ENCODE assay signal across 8 cellular contexts in genomic region chr17:6556121-6557039, GRCh38. TPM values are rescaled to one million over a fixed set of nuclear protein-coding genes. Genes with fewer than 3 reads are reported as not detected.
DNase-seq lines count a peak whose midpoint lies in the region; ATAC-seq and TF ChIP-seq lines count a peak whose summit lies in the region.

Gene PITPNM3 (minus strand): TSS chr17:6556555. CDS start chr17:6556406, 149 bp downstream.

- H2BK5ac ChIP-seq in H9 (ENCODE audit: insufficient read length, low read length): no peak within 1 kb of the TSS

- no peak within 1 kb of the TSS for H3K27ac Mint-ChIP-seq in H9
- no peak within 1 kb of the TSS for H3K27ac Mint-ChIP-seq in activated CD4-positive, alpha-beta memory T cell treated with anti-CD3 and anti-CD28 coated beads, Interleukin-2, amount 10 ng/mL, durations not matched to agents 7 days and 5 days

- no peak within 1 kb of the TSS for H2AFZ ChIP-seq in H9 (ENCODE audit: low read length)

- H4K91ac ChIP-seq in H9 (ENCODE audit: insufficient read length, low read depth, low read length): no peak within 1 kb of the TSS

- WGBS in H9 (ENCODE audit: extremely low coverage, insufficient read length, low lambda C conversion rate): no CpG with 5 or more reads among the region's 122 CpGs

- H3K27me3 Mint-ChIP-seq in H9 (ENCODE audit: low read depth): peaks cover 69% of the 10 kb centered on the region
- H3K27me3 Mint-ChIP-seq in activated CD4-positive, alpha-beta memory T cell treated with anti-CD3 and anti-CD28 coated beads, Interleukin-2, amount 10 ng/mL, durations not matched to agents 7 days and 5 days: peaks cover 47% of the 10 kb centered on the region

- DNase-seq in H9 (no peak), left cardiac atrium (no peak), retinal pigment epithelial cell (ENCODE audit: low read depth) (no peak), hepatic stellate cell (ENCODE audit: low spot score) (no peak), erythroblast (lab: John Stamatoyannopoulos, UW) (no peak), 8988T (no peak)
- DNase-seq in activated CD4-positive, alpha-beta memory T cell treated with anti-CD3 and anti-CD28 coated beads, Interleukin-2, amount 10 ng/mL, durations not matched to agents 7 days and 5 days: no peak

- H2BK12ac ChIP-seq in H9 (ENCODE audit: insufficient read length, low read depth, low read length): no peak within 1 kb of the TSS

- peaks cover 21% of the 10 kb centered on the region for H3K27me3 ChIP-seq in H9 (ENCODE audit: insufficient read depth, low read length)

- no peaks in the 10 kb centered on the region for H3K79me2 ChIP-seq in H9 (ENCODE audit: insufficient read depth, low read length)

- no peak within 1 kb of the TSS for H3K23ac ChIP-seq in H9 (ENCODE audit: insufficient read length, low read depth, low read length)

- ATAC-seq in left cardiac atrium (peak; percentile 27 to 34), HG03460 (IDR thresholded peaks at IDR 0.05; ENCODE audit: unreplicated experiment) (no peak)

- H2AK5ac ChIP-seq in H9 (ENCODE audit: insufficient read length, low read length): no peak within 1 kb of the TSS

- no peak within 1 kb of the TSS for H3K27ac ChIP-seq in H9 (ENCODE audit: insufficient read length, low read depth, low read length)

- peak within 1 kb of the TSS; percentile 57 for H3K4me2 ChIP-seq in H9 (ENCODE audit: insufficient read depth, insufficient read length, low read length)

- no peaks in the 10 kb centered on the region for H3K79me1 ChIP-seq in H9 (ENCODE audit: insufficient read depth, low read depth, low read length, poor library complexity, severe bottlenecking)

- H2BK120ac ChIP-seq in H9 (ENCODE audit: low read depth, low read length, poor library complexity, severe bottlenecking): no peak within 1 kb of the TSS

- no peak within 1 kb of the TSS for H3K9ac ChIP-seq in H9 (ENCODE audit: extremely low read depth, insufficient read length, low read length)

- no peak within 1 kb of the TSS; the same call in 1 of the 2 replicates for H3K14ac ChIP-seq in H9 (ENCODE audit: insufficient read depth, low read length)

- TF ChIP-seq POLR2A in erythroblast (IDR thresholded peaks at IDR 0.05; ENCODE audit: low read length): no peak

- H3K56ac ChIP-seq in H9 (ENCODE audit: insufficient read length, low read depth, low read length): no peak within 1 kb of the TSS

- H4K8ac ChIP-seq in H9 (replicated peaks; ENCODE audit: insufficient read length, low read depth, low read length): no peak within 1 kb of the TSS

- POLR2A ChIA-PET in activated CD4-positive, alpha-beta memory T cell treated with anti-CD3 and anti-CD28 coated beads, Interleukin-2, amount 10 ng/mL, durations not matched to agents 7 days and 5 days (lab: Charles Lee): no interaction called here

- no peaks in the 10 kb centered on the region; a peak in 1 of 5 replicates for H3K9me3 Mint-ChIP-seq in H9
- H3K9me3 Mint-ChIP-seq in activated CD4-positive, alpha-beta memory T cell treated with anti-CD3 and anti-CD28 coated beads, Interleukin-2, amount 10 ng/mL, durations not matched to agents 7 days and 5 days: no peaks in the 10 kb centered on the region

- intact Hi-C loops in left cardiac atrium (cut with DNase I): loop anchor here in 1 of 2 donors (5.0 kb wide), 1 partner anchor 84 kb away; no protein-coding TSS in a partner anchor

- no peak within 1 kb of the TSS for H3T11ph ChIP-seq in H9 (ENCODE audit: low read length)

- no peak within 1 kb of the TSS for H3K18ac ChIP-seq in H9 (ENCODE audit: insufficient read length, low read depth, low read length)

- H3K4me1 Mint-ChIP-seq in H9: peaks cover 25 to 38% of the 10 kb centered on the region in 2 experiments
- H3K4me1 Mint-ChIP-seq in activated CD4-positive, alpha-beta memory T cell treated with anti-CD3 and anti-CD28 coated beads, Interleukin-2, amount 10 ng/mL, durations not matched to agents 7 days and 5 days: peaks cover 9% of the 10 kb centered on the region

- H2BK20ac ChIP-seq in H9 (ENCODE audit: low read depth, low read length, poor library complexity, severe bottlenecking): no peak within 1 kb of the TSS

- H3K36me3 Mint-ChIP-seq in H9 (ENCODE audit: insufficient read depth in 1 of 3, low read depth in 3 of 3): no peaks in the 10 kb centered on the region; a peak in 1 of 7 replicates
- H3K36me3 Mint-ChIP-seq in activated CD4-positive, alpha-beta memory T cell treated with anti-CD3 and anti-CD28 coated beads, Interleukin-2, amount 10 ng/mL, durations not matched to agents 7 days and 5 days (ENCODE audit: low read depth): no peaks in the 10 kb centered on the region

- CTCF ChIA-PET in activated CD4-positive, alpha-beta memory T cell treated with anti-CD3 and anti-CD28 coated beads, Interleukin-2, amount 10 ng/mL, durations not matched to agents 7 days and 5 days (lab: Charles Lee): no interaction called here

- peak within 1 kb of the TSS; percentile 70 to 84 for H3K4me3 Mint-ChIP-seq in H9
- peak within 1 kb of the TSS; percentile 43 for H3K4me3 Mint-ChIP-seq in activated CD4-positive, alpha-beta memory T cell treated with anti-CD3 and anti-CD28 coated beads, Interleukin-2, amount 10 ng/mL, durations not matched to agents 7 days and 5 days

- H3K9me3 ChIP-seq in H9 (ENCODE audit: control insufficient read depth, low read depth, low read length): no peaks in the 10 kb centered on the region

- no peak within 1 kb of the TSS for H4K5ac ChIP-seq in H9 (ENCODE audit: insufficient read length, low read depth, low read length)

- peaks cover 8% of the 10 kb centered on the region for H3K23me2 ChIP-seq in H9 (ENCODE audit: insufficient read length, low read depth, low read length, poor library complexity, severe bottlenecking)

- no peaks in the 10 kb centered on the region for H3K4me1 ChIP-seq in H9 (ENCODE audit: insufficient read depth, low read length)

- no peak for TF ChIP-seq CTCF in H9 (conservative IDR thresholded peaks at IDR 0.05)
- no peak for TF ChIP-seq CTCF in retinal pigment epithelial cell (conservative IDR thresholded peaks at IDR 0.05; ENCODE audit: low read depth, low read length)

- H3K4me3 ChIP-seq in retinal pigment epithelial cell (ENCODE audit: low read length): peak within 1 kb of the TSS; percentile 42

- H2BK15ac ChIP-seq in H9 (ENCODE audit: low read depth, low read length): no peak within 1 kb of the TSS

- H4K20me1 ChIP-seq in H9 (ENCODE audit: control insufficient read depth, insufficient read depth, insufficient read length): no peaks in the 10 kb centered on the region

- H3K4ac ChIP-seq in H9 (ENCODE audit: low read depth, low read length): no peak within 1 kb of the TSS

RNA-seq across cellular contexts. Expression of gene PITPNM3, which starts in this region (rescaled TPM):
- total RNA-seq in H9 (2021) (2.7 and 3.4 TPM in 2 replicates), left cardiac atrium (1 to 10 TPM; 3.1 to 3.4 TPM)
- under 1 TPM; 0.53 to 0.63 TPM for total RNA-seq in activated CD4-positive, alpha-beta memory T cell treated with anti-CD3 and anti-CD28 coated beads, Interleukin-2, amount 10 ng/mL, durations not matched to agents 7 days and 5 days
